Comparison of ENCODE assay signal across 8 cellular contexts in genomic region chr2:23312996-23313606, GRCh38.
DNase-seq lines count a peak whose midpoint lies in the region; ATAC-seq and TF ChIP-seq lines count a peak whose summit lies in the region.

No MANE protein-coding gene starts in this region.

- H3K36me3 ChIP-seq in adrenal gland (replicated peaks in 1 of 2) (no peaks in the 10 kb centered on the region), ovary (no peaks in the 10 kb centered on the region)

- no peak overlapping the region for H3K27ac Mint-ChIP-seq in progenitor cell of endocrine pancreas

- H3K27ac ChIP-seq in adrenal gland (no peak overlapping the region), ovary (no peak overlapping the region)

- H3K4me3 ChIP-seq in adrenal gland, result no peak overlapping the region
- no peak overlapping the region for H3K4me3 ChIP-seq in ovary

- H3K9me3 ChIP-seq in adrenal gland (replicated peaks in 1 of 3), result no peaks in the 10 kb centered on the region
- H3K9me3 ChIP-seq in ovary, result no peaks in the 10 kb centered on the region

- intact Hi-C loops in adrenal gland (cut with DNase I), result no loop called here
- intact Hi-C loops in ovary (cut with DNase I), result no loop called here

- 40 to 57% (median 53%) methylated on average over 8 to 10 of the region's 10 CpGs for WGBS in adrenal gland, 4 donors
- 55 to 62% (median 61%) methylated on average over 10 of the region's 10 CpGs for WGBS in ovary, 3 donors

- peaks cover 7% of the 10 kb centered on the region for H3K27me3 Mint-ChIP-seq in progenitor cell of endocrine pancreas

- ATAC-seq in GM19468 (IDR thresholded peaks at IDR 0.05; ENCODE audit: extremely low read depth, unreplicated experiment), result peak; percentile 58

- TF ChIP-seq CTCF in adrenal gland (IDR thresholded peaks at IDR 0.05) (peak in 4 of 6 experiments; percentile 21 to 35 (median 30)), progenitor cell of endocrine pancreas (IDR thresholded peaks at IDR 0.05; ENCODE audit: unreplicated experiment) (peak; percentile 73), ovary (IDR thresholded peaks at IDR 0.05) (no peak)

- no peak overlapping the region for H3K4me3 Mint-ChIP-seq in progenitor cell of endocrine pancreas (ENCODE audit: low read depth)

- H3K27me3 ChIP-seq in adrenal gland, result no peaks in the 10 kb centered on the region
- no peaks in the 10 kb centered on the region for H3K27me3 ChIP-seq in ovary

- H3K4me1 Mint-ChIP-seq in progenitor cell of endocrine pancreas (ENCODE audit: low read depth), result peaks cover 8% of the 10 kb centered on the region

- DNase-seq in ELF-1 (ENCODE audit: low read depth, low spot score) (peak; percentile 82), HuH-7 (ENCODE audit: low spot score) (peak; percentile 68), adrenal gland (no peak), progenitor cell of endocrine pancreas (ENCODE audit: low spot score, unreplicated experiment) (no peak), NOMO-1 treated with dmso at 0.1 percent for 144 hours (lab: John Stamatoyannopoulos, UW; ENCODE audit: unreplicated experiment) (no peak), ovary (no peak), activated gamma-delta T cell treated with Interleukin-2 at 50 U/mL for 16 hours (no peak)

- H3K4me1 ChIP-seq in adrenal gland (replicated peaks in 1 of 2) (no peaks in the 10 kb centered on the region), ovary (ENCODE audit: insufficient read depth) (no peaks in the 10 kb centered on the region)

- TF ChIP-seq EP300 in ovary (IDR thresholded peaks at IDR 0.05), result no peak

- no peaks in the 10 kb centered on the region for H3K36me3 Mint-ChIP-seq in progenitor cell of endocrine pancreas (ENCODE audit: insufficient read depth)

- TF ChIP-seq POLR2A in adrenal gland (IDR thresholded peaks at IDR 0.05) (no peak), ovary (IDR thresholded peaks at IDR 0.05) (no peak)

- H3K9me3 Mint-ChIP-seq in progenitor cell of endocrine pancreas (ENCODE audit: low read depth), result no peaks in the 10 kb centered on the region

Comparison
In these comparisons a context has a peak if more than half of its experiments do, and no peak if none do; other contexts are left out.
1. DNase-seq: peak in ELF-1 (single experiment) and HuH-7 (single experiment); none in adrenal gland (0 of 7), progenitor cell of endocrine pancreas (single experiment), NOMO-1 treated with dmso at 0.1 percent for 144 hours (single experiment), ovary (0 of 5) and activated gamma-delta T cell treated with Interleukin-2 at 50 U/mL for 16 hours (single experiment).
2. CTCF ChIP-seq: peak in adrenal gland (4 of 6) and progenitor cell of endocrine pancreas (single experiment); none in ovary (0 of 3).